8 cellular contexts compared by ENCODE assay signal in genomic region chrX:107673933-107674479, GRCh38. TPM values are rescaled to one million over a fixed set of nuclear protein-coding genes. Genes with fewer than 3 reads are reported as not detected.
DNase-seq lines count a peak whose midpoint lies in the region; ATAC-seq, FAIRE-seq and TF ChIP-seq lines count a peak whose summit lies in the region.

No MANE protein-coding gene starts in this region.

- no peaks in the 10 kb centered on the region for H3F3A ChIP-seq in OCI-LY1 (ENCODE audit: insufficient read depth, low read length)

- no peaks in the 10 kb centered on the region for H3K9me3 Mint-ChIP-seq in activated T-cell treated with anti-CD3 and anti-CD28 coated beads, Interleukin-2, amount 50 U/mL, for 24 hours

- H3K4me1 Mint-ChIP-seq in activated T-cell treated with anti-CD3 and anti-CD28 coated beads, Interleukin-2, amount 50 U/mL, for 24 hours (ENCODE audit: low read depth), result peaks cover 62% of the 10 kb centered on the region

- no peaks in the 10 kb centered on the region for H3K27me3 ChIP-seq in OCI-LY1 (ENCODE audit: insufficient read depth, low read length)
- H3K27me3 ChIP-seq in small intestine (ENCODE audit: control insufficient read depth in 2 of 2, insufficient read depth in 2 of 2, low read length in 2 of 2), result no peaks in the 10 kb centered on the region

- no peaks in the 10 kb centered on the region for H3K79me2 ChIP-seq in OCI-LY1 (ENCODE audit: insufficient read depth, low read length)

- FAIRE-seq in GM18507 (lab: Jason Lieb, UNC) (peak; percentile 98), small intestine (lab: Jason Lieb, UNC) (no peak)

- H3K4me3 ChIP-seq in OCI-LY1 (ENCODE audit: low read depth, low read length, poor library complexity, severe bottlenecking) (no peak overlapping the region), foreskin fibroblast (ENCODE audit: low read depth in 1 of 2, low read length in 2 of 2) (no peak overlapping the region), small intestine (ENCODE audit: low read depth in 1 of 2, low read length in 2 of 2) (no peak overlapping the region)

- H3K36me3 ChIP-seq in OCI-LY1 (ENCODE audit: insufficient read depth, low read length) (no peaks in the 10 kb centered on the region), small intestine (ENCODE audit: control insufficient read depth in 2 of 2, insufficient read depth in 2 of 2, low read length in 2 of 2) (no peaks in the 10 kb centered on the region)

- H3K4me3 Mint-ChIP-seq in activated T-cell treated with anti-CD3 and anti-CD28 coated beads, Interleukin-2, amount 50 U/mL, for 24 hours, result peak overlapping the region; percentile 85

- H3K27ac ChIP-seq in OCI-LY1 (ENCODE audit: low read depth, low read length, poor library complexity, severe bottlenecking) (peak overlapping the region; percentile 57), small intestine (ENCODE audit: low read depth in 1 of 2, low read length in 1 of 2) (peak overlapping the region; percentile 55 to 100)

- H3K4me1 ChIP-seq in OCI-LY1 (ENCODE audit: insufficient read depth, low read length, severe bottlenecking) (peaks cover 20% of the 10 kb centered on the region), small intestine (ENCODE audit: control insufficient read depth in 2 of 2, insufficient read depth in 1 of 2, low read depth in 1 of 2, low read length in 1 of 2) (peaks cover 0 to 3% of the 10 kb centered on the region in 2 donors)

- WGBS in small intestine, 3 donors, result 18 to 28% (median 25%) methylated on average over 7 of the region's 7 CpGs

- DNase-seq in GM18507 (ENCODE audit: extremely low spot score, insufficient read length, low read depth), result peak; percentile 42
- DNase-seq in activated T-cell treated with anti-CD3 and anti-CD28 coated beads, Interleukin-2, amount 50 U/mL, for 24 hours, result peak; percentile 85
- DNase-seq in foreskin fibroblast, result peak; percentile 78 to 88
- DNase-seq in small intestine, result peak; percentile 74
- no peak for DNase-seq in globus pallidus (ENCODE audit: low spot score)
- DNase-seq in RKO (ENCODE audit: low spot score), result no peak

- H3K9ac ChIP-seq in OCI-LY1 (ENCODE audit: low read length), result no peak overlapping the region

- H3K27me3 Mint-ChIP-seq in activated T-cell treated with anti-CD3 and anti-CD28 coated beads, Interleukin-2, amount 50 U/mL, for 24 hours, result peaks cover 15% of the 10 kb centered on the region

- peaks cover 5% of the 10 kb centered on the region for H3K36me3 Mint-ChIP-seq in activated T-cell treated with anti-CD3 and anti-CD28 coated beads, Interleukin-2, amount 50 U/mL, for 24 hours (ENCODE audit: low read depth)

- H3K9me3 ChIP-seq in OCI-LY1 (ENCODE audit: low read length), result no peaks in the 10 kb centered on the region
- no peaks in the 10 kb centered on the region for H3K9me3 ChIP-seq in small intestine (ENCODE audit: control insufficient read depth, low read depth)

- peak; percentile 88 for ATAC-seq in HG02840 (IDR thresholded peaks at IDR 0.05; ENCODE audit: low FRiP score, unreplicated experiment)

- no peak overlapping the region for H2AFZ ChIP-seq in OCI-LY1 (ENCODE audit: low read length)

- no peak overlapping the region; the same call in 1 of the 2 replicates for H3K4me2 ChIP-seq in OCI-LY1 (ENCODE audit: low read length)

- H3K27ac Mint-ChIP-seq in activated T-cell treated with anti-CD3 and anti-CD28 coated beads, Interleukin-2, amount 50 U/mL, for 24 hours, result peak overlapping the region; percentile 75

- no peaks in the 10 kb centered on the region for H4K20me1 ChIP-seq in OCI-LY1 (ENCODE audit: insufficient read depth, low read length)

- H3K9me2 ChIP-seq in OCI-LY1 (ENCODE audit: low read depth, low read length), result no peaks in the 10 kb centered on the region

- TF ChIP-seq CTCF in OCI-LY1 (IDR thresholded peaks at IDR 0.05; ENCODE audit: low read length) (no peak), foreskin fibroblast (IDR thresholded peaks at IDR 0.05; ENCODE audit: low read depth, low read length) (no peak)

RNA-seq across cellular contexts. Expression of gene PRPS1, which starts 45.7 kb away (rescaled TPM):
- 10 to 100 TPM in 2 of 3 donors, 1 to 10 TPM in 1; 2.9 to 18.2 (median 13.2) TPM for polyA plus RNA-seq in small intestine

Comparison
In these comparisons a context has a peak if more than half of its experiments do, and no peak if none do; other contexts are left out.
1. DNase-seq: peak in GM18507 (single experiment), activated T-cell treated with anti-CD3 and anti-CD28 coated beads, Interleukin-2, amount 50 U/mL, for 24 hours (single experiment), foreskin fibroblast (2 of 2) and small intestine (single experiment); none in globus pallidus (single experiment) and RKO (single experiment).